ENCODE assay signal across 18 cellular contexts in the genomic region with DNA sequence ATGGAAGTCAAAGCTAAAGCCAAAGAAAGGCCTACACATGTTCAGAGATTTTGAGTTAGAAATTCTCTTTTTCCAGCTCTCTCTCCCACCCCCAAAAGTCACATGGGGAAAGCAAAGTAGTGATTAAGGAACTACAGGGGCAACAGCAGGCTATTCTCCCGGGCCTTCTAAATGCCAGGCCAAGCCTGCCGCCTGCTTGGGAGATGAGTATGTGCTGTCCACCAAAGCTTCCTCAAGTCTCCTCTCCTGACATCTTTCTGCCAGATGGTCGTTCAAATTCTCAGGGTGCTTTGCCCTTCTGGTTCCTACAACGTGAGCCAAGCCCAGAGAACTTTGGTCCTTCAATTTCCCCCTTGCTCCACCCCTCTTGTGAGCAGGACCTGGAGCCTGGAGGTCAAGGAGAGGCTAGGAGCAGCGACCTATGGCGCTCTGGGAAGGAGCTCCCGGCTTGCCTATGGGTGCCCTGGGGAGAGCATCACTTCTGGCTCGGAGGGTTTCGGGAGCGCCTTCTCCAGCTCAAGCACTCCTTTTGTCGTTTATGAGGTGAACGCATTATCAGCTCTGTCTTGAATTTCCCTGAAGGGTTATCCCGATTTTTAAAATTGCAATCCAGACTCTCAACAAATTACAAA. TPM values are rescaled to one million over a fixed set of nuclear protein-coding genes. Genes with fewer than 3 reads are reported as not detected.
A peak's percentile ranks its signal among the peaks of the same experiment; 100 is the strongest.
DNase-seq lines count a peak whose midpoint lies in the region; ATAC-seq, FAIRE-seq and TF ChIP-seq lines count a peak whose summit lies in the region.
"Had no signal": no experiment of that assay in that cellular context is flagged by ENCODE, and none has a peak within 500 bp of the region (broad histone marks: within the 10 kb centered on the region; RNA-seq: fewer than 3 reads in every experiment).

No MANE protein-coding gene starts in this region.

- H3K23ac ChIP-seq in H1 (ENCODE audit: insufficient read length): no peak overlapping the region

- no peak overlapping the region for H2BK15ac ChIP-seq in H1 (ENCODE audit: low read length)

- no peak overlapping the region for H2AK5ac ChIP-seq in H1 (ENCODE audit: low read depth, low read length)

- TF ChIP-seq RAD21 in H1 (IDR thresholded peaks at IDR 0.05 in 1 of 2, conservative IDR thresholded peaks at IDR 0.05 in 1 of 2; ENCODE audit: low read depth in 2 of 2, low read length in 2 of 2): peak in 1 of 2 experiments; percentile 24; a peak in 1 of 4 replicates

- no peak for FAIRE-seq in H1 (lab: Jason Lieb, UNC)
- FAIRE-seq: G401.6 had no signal

- H3K4me1 Mint-ChIP-seq in HFFc6 (ENCODE audit: low read depth): peaks cover 29% of the 10 kb centered on the region

- H3K79me1 ChIP-seq in H1 (ENCODE audit: low read depth, low read length): no peaks in the 10 kb centered on the region

- H3K36me3 Mint-ChIP-seq in HFFc6 (ENCODE audit: low read depth): peaks cover 5% of the 10 kb centered on the region; the same call in 1 of the 2 replicates

- H3K4ac ChIP-seq in H1 (replicated peaks; ENCODE audit: insufficient read length, low read depth, low read length): no peak overlapping the region

- no peak overlapping the region for H2BK12ac ChIP-seq in H1 (ENCODE audit: low read depth, low read length)

- no peak overlapping the region for H4K5ac ChIP-seq in H1 (ENCODE audit: insufficient read length, low read depth, low read length)

- no peak overlapping the region for H2BK20ac ChIP-seq in H1 (ENCODE audit: low read length)

- H4K20me1 ChIP-seq in H1 (replicated peaks in 1 of 2; ENCODE audit: control insufficient read depth in 1 of 2, insufficient read depth in 2 of 2, low read length in 2 of 2): peaks cover 1 to 2% of the 10 kb centered on the region in 2 experiments

- H2AFZ ChIP-seq in H1 (ENCODE audit: low read length): no peak overlapping the region

- peak overlapping the region; percentile 67 to 91; a peak in 3 of 4 replicates for H3K4me2 ChIP-seq in H1 (ENCODE audit: insufficient read depth in 1 of 2, low read depth in 2 of 2, low read length in 2 of 2)

- H3K27ac ChIP-seq in H1 (ENCODE audit: low read depth, low read length) (no peak overlapping the region), heart left ventricle (no peak overlapping the region)

- H3K36me3 ChIP-seq in H1 (ENCODE audit: control insufficient read depth in 2 of 4, insufficient read depth in 4 of 4, low read length in 3 of 4): no peaks in the 10 kb centered on the region
- H3K36me3 ChIP-seq in heart left ventricle: no peaks in the 10 kb centered on the region

- CTCF ChIA-PET in H1 (lab: Charles Lee; ENCODE audit: partially characterized antibody): interaction anchor here (0.6 to 5.4 kb wide), 9 partner anchors 9 to 559 kb away, joined by 3 to 24 read pairs (median 4); no protein-coding TSS in a partner anchor

- H3K4me1 ChIP-seq in H1 (replicated peaks in 1 of 4; ENCODE audit: control insufficient read depth in 3 of 4, insufficient read depth in 4 of 4, low read length in 3 of 4) (peaks cover 13 to 25% (median 20%) of the 10 kb centered on the region in 4 experiments), heart left ventricle (peaks cover 0 to 27% (median 0%) of the 10 kb centered on the region in 12 donors)

- no peak overlapping the region for H3K9ac ChIP-seq in H1 (replicated peaks in 1 of 4; ENCODE audit: extremely low read depth in 1 of 4, low read depth in 3 of 4, low read length in 3 of 4)

- no peak overlapping the region for H2BK120ac ChIP-seq in H1 (replicated peaks; ENCODE audit: low read depth, low read length)

- POLR2A ChIA-PET in H1 (lab: Charles Lee; ENCODE audit: partially characterized antibody): no interaction called here

- H4K91ac ChIP-seq in H1 (replicated peaks; ENCODE audit: insufficient read length, low read length): no peak overlapping the region

- TF ChIP-seq POLR2A in H1 (IDR thresholded peaks at IDR 0.05; ENCODE audit: control extremely low read depth in 1 of 2, low read depth in 2 of 2, low read length in 2 of 2) (no peak), heart left ventricle (IDR thresholded peaks at IDR 0.05) (no peak)

- no peaks in the 10 kb centered on the region for H3K27me3 Mint-ChIP-seq in HFFc6 (ENCODE audit: insufficient read depth)

- DNase-seq in AG09319 (ENCODE audit: extremely low read depth, low read depth): no peak
- no peak for DNase-seq in HFFc6
- DNase-seq in H1 (ENCODE audit: low read depth in 1 of 2, low spot score in 2 of 2): no peak
- DNase-seq in heart left ventricle: no peak
- no peak for DNase-seq in medulla oblongata (ENCODE audit: extremely low spot score)
- no peak for DNase-seq in NCI-H1048 (lab: John Stamatoyannopoulos, UW)
- no peak for DNase-seq in iPS-NIHi11 (ENCODE audit: low spot score)
- DNase-seq: AML-193, GOT3, IMR-90, Kasumi-1, NCI-H1417 treated with DMSO at 0.1 percent for 48 hours, NCI-H2029, NCI-H2171 treated with DMSO at 0.1 percent for 48 hours, NCI-H774 had no signal

- H3K79me2 ChIP-seq in H1 (ENCODE audit: control insufficient read depth in 1 of 2, insufficient read depth in 2 of 2, low read length in 2 of 2): no peaks in the 10 kb centered on the region

- H3K9me3 ChIP-seq in H1 (ENCODE audit: insufficient read depth in 2 of 2, low read depth in 1 of 2, low read length in 1 of 2) (no peaks in the 10 kb centered on the region), iPS-18c (ENCODE audit: control insufficient read depth, insufficient read depth, low read length) (peaks cover 2% of the 10 kb centered on the region), heart left ventricle (no peaks in the 10 kb centered on the region)

- whole genome bisulfite sequencing in H1 (ENCODE audit: extremely low coverage in 1 of 2, insufficient coverage in 1 of 2, insufficient read length in 1 of 2, insufficient replicate concordance in 2 of 2, low coverage in 1 of 2, low lambda C conversion rate in 2 of 2, missing lambda C conversion rate in 1 of 2), 2 experiments: 25% methylated on average over 13 of the region's 13 CpGs; no CpG with 5 or more reads in 1 of the 2 experiments
- 68 to 83% (median 70%) methylated on average over 13 of the region's 13 CpGs for WGBS in heart left ventricle, 4 donors

- H3K4me3 ChIP-seq in H1 (ENCODE audit: extremely low read depth in 1 of 4, insufficient read depth in 2 of 4, low read depth in 3 of 4, low read length in 4 of 4): peak overlapping the region in 1 of 4 experiments; percentile 66; a peak in 2 of 8 replicates
- peak overlapping the region; percentile 6; the same call in 1 of the 2 replicates for H3K4me3 ChIP-seq in iPS-18c (ENCODE audit: insufficient read depth, low read depth, low read length)
- no peak overlapping the region for H3K4me3 ChIP-seq in heart left ventricle

- H4K8ac ChIP-seq in H1 (ENCODE audit: extremely low read depth, insufficient read depth, low read length): no peak overlapping the region

- TF ChIP-seq CTCF in AG09319 (IDR thresholded peaks at IDR 0.05; ENCODE audit: low read depth, low read length): peak; percentile 43
- TF ChIP-seq CTCF in HFFc6 (IDR thresholded peaks at IDR 0.05): peak; percentile 13; the same call in 1 of the 2 replicates
- no peak for TF ChIP-seq CTCF in H1 (IDR thresholded peaks at IDR 0.05; ENCODE audit: control extremely low read depth in 1 of 3, insufficient read depth in 1 of 3, low read depth in 1 of 3, low read length in 3 of 3)
- no peak for TF ChIP-seq CTCF in heart left ventricle (IDR thresholded peaks at IDR 0.05)

- no peak overlapping the region for H3K56ac ChIP-seq in H1 (replicated peaks; ENCODE audit: insufficient read length, low read depth, low read length)

- H3K18ac ChIP-seq in H1 (ENCODE audit: extremely low read depth, low read length): no peak overlapping the region

- H3K27ac Mint-ChIP-seq in HFFc6: peak overlapping the region; percentile 6; the same call in 1 of the 2 replicates

- TF ChIP-seq EP300 in H1 (IDR thresholded peaks at IDR 0.05; ENCODE audit: borderline replicate concordance in 1 of 2, low read depth in 2 of 2, low read length in 2 of 2): no peak

- no peak overlapping the region for H3K14ac ChIP-seq in H1 (ENCODE audit: insufficient read length)

- H2BK5ac ChIP-seq in H1 (ENCODE audit: low read depth, low read length): no peak overlapping the region

- H3K23me2 ChIP-seq in H1 (ENCODE audit: low read depth, low read length): peaks cover 12% of the 10 kb centered on the region

- no peaks in the 10 kb centered on the region for H3K9me3 Mint-ChIP-seq in HFFc6

- peaks cover 35 to 66% (median 57%) of the 10 kb centered on the region in 4 experiments for H3K27me3 ChIP-seq in H1 (replicated peaks in 1 of 4; ENCODE audit: control insufficient read depth in 3 of 4, extremely low read depth in 1 of 4, insufficient read depth in 3 of 4, low read length in 3 of 4)
- peaks cover 0 to 57% (median 4%) of the 10 kb centered on the region in 9 donors for H3K27me3 ChIP-seq in heart left ventricle

- H3K4me3 Mint-ChIP-seq in HFFc6: no peak overlapping the region

- intact Hi-C loops in heart left ventricle (cut with DNase I): loop anchor here in 8 of 10 donors (5.0 to 10.0 kb wide), 14 partner anchors 95 to 735 kb away; partner anchors contain the start of genes GORAB (in 5 of the 8), KIFAP3 (in 2 of the 8) and NTMT2 (in 2 of the 8)

- no peak for ATAC-seq in heart left ventricle

TF ChIP-seq in H1, 55 proteins besides CTCF, POLR2A, EP300 and RAD21:
- TF ChIP-seq SP1 (IDR thresholded peaks at IDR 0.05; ENCODE audit: low read depth, low read length) (no peak), EZH2 (IDR thresholded peaks at IDR 0.05; ENCODE audit: low read depth, low read length, severe bottlenecking) (peak; percentile 60)

RNA-seq across cellular contexts. Expression of gene PRRX1, which starts 4.4 kb away (rescaled TPM):
- 100 to 1,000 TPM; 151 to 310 (median 270) TPM for total RNA-seq in HFFc6 (2021; fragmentation: NEBNext Ultra II Directional; extraction: Animal tissue kit (Norgen Biotek cat#: 25700))
- total RNA-seq in H1 (2021; fragmentation: NEBNext Ultra II Directional; extraction: Animal tissue kit (Norgen Biotek cat#: 25700)): not detected in 2 replicates
- polyA plus RNA-seq in H1 (2011; rRNA removed) (not detected in 2 replicates), heart left ventricle (10 to 100 TPM; 16.2 to 27.7 TPM)
- not detected for polyA plus RNA-seq in H1 (2011; cell fraction: cytosol; rRNA removed)
- 0.10 TPM for polyA plus RNA-seq in H1 (2011; cell fraction: nucleus; rRNA removed)
- polyA plus RNA-seq in H1 (2012, experiment 1 of 2): 0.04 to 0.12 TPM (median 0.04 TPM) in 3 of 4 replicates, not detected in the other
- polyA plus RNA-seq in H1 (2012, experiment 2 of 2): not detected
- polyA plus RNA-seq in H1 (2013, experiment 1 of 2): 0.04 TPM
- polyA plus RNA-seq in H1 (2013, experiment 2 of 2): 0.04 TPM
- polyA minus RNA-seq in H1 (2011; rRNA and poly(A)+ RNA removed): 0.09 TPM in 1 of 2 replicates, not detected in the other
- polyA minus RNA-seq in H1 (2011; cell fraction: cytosol; rRNA and poly(A)+ RNA removed): not detected
- polyA minus RNA-seq in H1 (2011; cell fraction: nucleus; rRNA and poly(A)+ RNA removed): 0.30 TPM
- total RNA-seq in heart left ventricle: 100 to 1,000 TPM in 1 of 9 donors, 10 to 100 TPM in 8; 25.7 to 104 (median 53.3) TPM
- total RNA-seq: NCI-H460 had no signal

Comparison
In these comparisons a context has a peak if more than half of its experiments do, and no peak if none do; other contexts are left out.
1. CTCF ChIP-seq: peak in AG09319 (single experiment) and HFFc6 (single experiment); none in H1 (0 of 3) and heart left ventricle (0 of 12).
2. RNA of gene PRRX1, which starts 4.4 kb away (total RNA-seq): 151 to 310 TPM in HFFc6 and 25.7 to 104 TPM in heart left ventricle; not detected in H1; every median in the first group is over 10 times any median in the second.